ENCODE assay signal across 1 cellular context in genomic region chr13:110574161-110574560, GRCh38.
TF ChIP-seq lines count a peak whose summit lies in the region.

No MANE protein-coding gene starts in this region.

TF ChIP-seq in WTC11, 78 proteins besides CTCF, POLR2A, EP300 and RAD21 (continued from another document):
- TF ChIP-seq ZNF512 (CRISPR knock-in tag; IDR thresholded peaks at IDR 0.05; ENCODE audit: borderline replicate concordance) = no peak
- TF ChIP-seq ZNF232 (CRISPR knock-in tag; IDR thresholded peaks at IDR 0.05) = no peak
